In genomic region chr17:68200689-68201424, GRCh38 we compare ENCODE assay signal across 1 cellular context.
TF ChIP-seq lines count a peak whose summit lies in the region.

No MANE protein-coding gene starts in this region.

TF ChIP-seq in HepG2, 621 proteins besides CTCF, POLR2A, EP300 and RAD21 (continued from another document and continues in another):
- no peak for TF ChIP-seq USF2 (IDR thresholded peaks at IDR 0.05; ENCODE audit: low read depth, low read length)
- no peak for TF ChIP-seq USF2 (CRISPR knock-in tag; IDR thresholded peaks at IDR 0.05; ENCODE audit: borderline replicate concordance)
- TF ChIP-seq BRCA1 (CRISPR knock-in tag; IDR thresholded peaks at IDR 0.05): no peak
- TF ChIP-seq SIN3B (IDR thresholded peaks at IDR 0.05; ENCODE audit: low read length): no peak
- no peak for TF ChIP-seq SP2 (CRISPR knock-in tag; IDR thresholded peaks at IDR 0.05)
- TF ChIP-seq CREBL2 (CRISPR knock-in tag; IDR thresholded peaks at IDR 0.05; ENCODE audit: borderline replicate concordance): no peak
- peak; percentile 83 for TF ChIP-seq ZNF710 (CRISPR knock-in tag; IDR thresholded peaks at IDR 0.05; ENCODE audit: borderline replicate concordance)
- no peak; the same call in 1 of the 2 replicates for TF ChIP-seq ZNF256 (CRISPR knock-in tag; conservative IDR thresholded peaks at IDR 0.05)
- TF ChIP-seq FOXJ3 (CRISPR knock-in tag; IDR thresholded peaks at IDR 0.05; ENCODE audit: borderline replicate concordance): no peak
- no peak for TF ChIP-seq HNF4A (CRISPR knock-in tag; IDR thresholded peaks at IDR 0.05)
- TF ChIP-seq HMG20A (CRISPR knock-in tag; IDR thresholded peaks at IDR 0.05; ENCODE audit: borderline replicate concordance): no peak
- TF ChIP-seq ZNF136 (CRISPR knock-in tag; IDR thresholded peaks at IDR 0.05; ENCODE audit: low read depth): no peak
- no peak for TF ChIP-seq ZNF253 (CRISPR knock-in tag; IDR thresholded peaks at IDR 0.05; ENCODE audit: borderline replicate concordance)
- no peak for TF ChIP-seq GTF2F1 (IDR thresholded peaks at IDR 0.05; ENCODE audit: low read length)
- TF ChIP-seq TFDP1 (CRISPR knock-in tag; IDR thresholded peaks at IDR 0.05; ENCODE audit: borderline replicate concordance): peak; percentile 73; the same call in 1 of the 2 replicates
- TF ChIP-seq KDM5A (IDR thresholded peaks at IDR 0.05; ENCODE audit: borderline replicate concordance, low read length): no peak
- no peak for TF ChIP-seq ZBTB2 (CRISPR knock-in tag; IDR thresholded peaks at IDR 0.05; ENCODE audit: low read depth)
- TF ChIP-seq ZSCAN9 (CRISPR knock-in tag; IDR thresholded peaks at IDR 0.05; ENCODE audit: borderline replicate concordance): no peak
- no peak for TF ChIP-seq AGO2 (optimal IDR thresholded peaks at IDR 0.05; ENCODE audit: low read depth, low read length)
- no peak for TF ChIP-seq ZC3H13 (CRISPR knock-in tag; IDR thresholded peaks at IDR 0.05)
- TF ChIP-seq ZNF768 (CRISPR knock-in tag; IDR thresholded peaks at IDR 0.05): peak; percentile 48; the same call in 1 of the 2 replicates
- no peak for TF ChIP-seq ZFP36 (IDR thresholded peaks at IDR 0.05; ENCODE audit: borderline replicate concordance, low read depth, low read length, partially characterized antibody)
- TF ChIP-seq NFIB (CRISPR knock-in tag; IDR thresholded peaks at IDR 0.05; ENCODE audit: borderline replicate concordance): no peak
- no peak; the same call in 1 of the 2 replicates for TF ChIP-seq ZNF512B (CRISPR knock-in tag; IDR thresholded peaks at IDR 0.05; ENCODE audit: borderline replicate concordance)
- TF ChIP-seq PAF1 (CRISPR knock-in tag; IDR thresholded peaks at IDR 0.05): no peak
- TF ChIP-seq ATF7-NPFF (CRISPR knock-in tag; IDR thresholded peaks at IDR 0.05; ENCODE audit: low read depth): peak; percentile 82
- TF ChIP-seq NFIC (IDR thresholded peaks at IDR 0.05; ENCODE audit: low read length): no peak
- TF ChIP-seq ZNF503 (CRISPR knock-in tag; IDR thresholded peaks at IDR 0.05): peak; percentile 22; the same call in 1 of the 2 replicates
- TF ChIP-seq KMT2B (CRISPR knock-in tag; IDR thresholded peaks at IDR 0.05): peak; percentile 30; the same call in 1 of the 2 replicates
- TF ChIP-seq E2F5 (CRISPR knock-in tag; conservative IDR thresholded peaks at IDR 0.05): peak; percentile 80; the same call in 1 of the 2 replicates
- peak; percentile 37; the same call in 1 of the 2 replicates for TF ChIP-seq ZNF770 (CRISPR knock-in tag; IDR thresholded peaks at IDR 0.05)
- no peak for TF ChIP-seq ZFP1 (CRISPR knock-in tag; IDR thresholded peaks at IDR 0.05)
- no peak for TF ChIP-seq SNAPC5 (CRISPR knock-in tag; IDR thresholded peaks at IDR 0.05; ENCODE audit: borderline replicate concordance)
- TF ChIP-seq ZC3H4 (CRISPR knock-in tag; IDR thresholded peaks at IDR 0.05; ENCODE audit: borderline replicate concordance): no peak
- no peak for TF ChIP-seq PCBP1 (IDR thresholded peaks at IDR 0.05; ENCODE audit: borderline replicate concordance, low read depth, low read length)
- TF ChIP-seq CCAR2 (optimal IDR thresholded peaks at IDR 0.05; ENCODE audit: low read depth, low read length): no peak
- no peak for TF ChIP-seq CERS6 (CRISPR knock-in tag; IDR thresholded peaks at IDR 0.05)
- no peak for TF ChIP-seq CREB3 (CRISPR knock-in tag; IDR thresholded peaks at IDR 0.05)
- TF ChIP-seq ZEB1 (IDR thresholded peaks at IDR 0.05; ENCODE audit: insufficient replicate concordance, low read depth): no peak
